18 cellular contexts compared by ENCODE assay signal in genomic region chr20:46725186-46726165, GRCh38.
"Had no signal": no experiment of that assay in that cellular context is flagged by ENCODE, and none has a peak within 500 bp of the region (broad histone marks: within the 10 kb centered on the region; RNA-seq: fewer than 3 reads in every experiment).

No MANE protein-coding gene starts in this region.

- H3K4me3 Mint-ChIP-seq: endodermal cell; naive thymus-derived CD8-positive, alpha-beta T cell; stimulated activated naive CD8-positive, alpha-beta T cell treated with anti-CD3 and anti-CD28 coated beads, Interleukin-15, Interleukin-2, amounts not matched to agents 100 ng/mL and 50 ng/mL, for 24 hours had no signal

- H3K27ac Mint-ChIP-seq: endodermal cell; naive thymus-derived CD8-positive, alpha-beta T cell; stimulated activated naive CD8-positive, alpha-beta T cell treated with anti-CD3 and anti-CD28 coated beads, Interleukin-15, Interleukin-2, amounts not matched to agents 100 ng/mL and 50 ng/mL, for 24 hours had no signal

- H3K4me1 ChIP-seq: colonic mucosa, right atrium auricular region, testis, tibial nerve had no signal

- H3K4me3 ChIP-seq: colonic mucosa, hepatocyte, ovary, right atrium auricular region, testis, tibial nerve had no signal

- DNase-seq: colonic mucosa; dermis blood vessel endothelial cell; endodermal cell; erythroblast; foreskin melanocyte; head of caudate nucleus; left ventricle myocardium superior; naive thymus-derived CD8-positive, alpha-beta T cell; nucleus accumbens; ovary; small intestine; stimulated activated CD4-positive, alpha-beta T cell treated with anti-CD3 and anti-CD28 coated beads, Interleukin-12 subunit alpha, Interleukin-12 subunit beta, amount 100 ng/mL, for 4 hours; testis had no signal

- H3K4me1 Mint-ChIP-seq: endodermal cell; naive thymus-derived CD8-positive, alpha-beta T cell had no signal

- H3K27ac ChIP-seq: colonic mucosa, hepatocyte, ovary, right atrium auricular region, testis, tibial nerve had no signal

- H3K36me3 ChIP-seq: colonic mucosa, ovary, right atrium auricular region had no signal

- H3K27me3 ChIP-seq: colonic mucosa, hepatocyte, ovary, right atrium auricular region, testis, tibial nerve had no signal

- H3K9me3 ChIP-seq: colonic mucosa, ovary, testis had no signal

- ATAC-seq: left colon; left ventricle myocardium superior; naive thymus-derived CD8-positive, alpha-beta T cell had no signal
